Comparison of ENCODE assay signal across 1 cellular context in the genomic region with DNA sequence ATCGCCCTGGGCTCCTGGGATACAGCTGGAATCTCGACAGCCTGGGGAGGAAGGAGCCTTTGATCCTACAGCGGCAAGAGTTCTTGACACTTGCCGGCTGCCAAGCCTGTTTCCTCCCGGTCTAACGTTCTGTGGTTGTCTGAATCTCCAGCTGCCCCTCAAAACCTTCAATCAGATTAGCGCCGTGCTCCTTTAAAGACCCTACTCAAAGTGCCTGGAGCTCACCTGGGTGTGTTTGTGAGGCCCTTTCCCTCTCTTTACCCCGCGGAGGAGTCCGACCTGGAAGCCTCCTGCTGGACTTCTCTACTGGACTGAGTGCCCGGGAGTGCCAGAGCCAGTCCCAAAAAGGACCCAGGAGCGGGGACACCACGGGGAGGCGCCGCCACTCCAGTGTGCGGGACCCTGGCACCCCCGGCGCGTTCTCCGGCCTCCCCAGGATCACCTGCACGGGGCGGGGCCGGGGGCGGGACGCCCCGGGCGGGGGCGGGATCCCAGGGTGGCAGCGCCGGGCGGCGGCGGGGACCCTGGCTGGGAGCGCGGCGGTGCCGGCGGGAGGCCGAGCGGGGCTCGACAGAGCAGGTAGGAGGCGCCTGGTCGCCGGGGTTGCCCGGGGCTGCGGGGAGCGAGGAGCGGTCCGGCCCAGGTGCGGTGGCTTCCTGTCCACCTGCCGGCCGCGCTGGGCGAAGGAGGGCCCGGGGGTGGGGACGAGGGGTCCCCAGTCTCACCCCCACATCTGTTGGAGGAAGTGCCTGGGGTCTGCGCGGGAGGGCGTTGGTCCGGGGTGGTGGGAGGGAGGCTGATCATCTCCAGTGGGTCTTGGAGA.
TF ChIP-seq lines count a peak whose summit lies in the region.

A gene with protein sequence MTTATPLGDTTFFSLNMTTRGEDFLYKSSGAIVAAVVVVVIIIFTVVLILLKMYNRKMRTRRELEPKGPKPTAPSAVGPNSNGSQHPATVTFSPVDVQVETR (plus strand): TSS at position 497 of the 823 bp plus-strand sequence. CDS start 39,344 bp downstream, outside the sequence.

TF ChIP-seq in HepG2, 621 proteins besides CTCF, POLR2A, EP300 and RAD21 (continued from another document and continues in another):
- no peak for TF ChIP-seq THAP7 (CRISPR knock-in tag; IDR thresholded peaks at IDR 0.05)
- TF ChIP-seq, protein P1, sequence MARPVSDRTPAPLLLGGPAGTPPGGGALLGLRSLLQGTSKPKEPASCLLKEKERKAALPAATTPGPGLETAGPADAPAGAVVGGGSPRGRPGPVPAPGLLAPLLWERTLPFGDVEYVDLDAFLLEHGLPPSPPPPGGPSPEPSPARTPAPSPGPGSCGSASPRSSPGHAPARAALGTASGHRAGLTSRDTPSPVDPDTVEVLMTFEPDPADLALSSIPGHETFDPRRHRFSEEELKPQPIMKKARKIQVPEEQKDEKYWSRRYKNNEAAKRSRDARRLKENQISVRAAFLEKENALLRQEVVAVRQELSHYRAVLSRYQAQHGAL (CRISPR knock-in tag; IDR thresholded peaks at IDR 0.05; ENCODE audit: not compliant biosample characterization), result no peak
- TF ChIP-seq ARID3A (IDR thresholded peaks at IDR 0.05; ENCODE audit: low read depth, low read length), result no peak
- no peak for TF ChIP-seq RFX3 (CRISPR knock-in tag; IDR thresholded peaks at IDR 0.05)
- TF ChIP-seq, protein P2, sequence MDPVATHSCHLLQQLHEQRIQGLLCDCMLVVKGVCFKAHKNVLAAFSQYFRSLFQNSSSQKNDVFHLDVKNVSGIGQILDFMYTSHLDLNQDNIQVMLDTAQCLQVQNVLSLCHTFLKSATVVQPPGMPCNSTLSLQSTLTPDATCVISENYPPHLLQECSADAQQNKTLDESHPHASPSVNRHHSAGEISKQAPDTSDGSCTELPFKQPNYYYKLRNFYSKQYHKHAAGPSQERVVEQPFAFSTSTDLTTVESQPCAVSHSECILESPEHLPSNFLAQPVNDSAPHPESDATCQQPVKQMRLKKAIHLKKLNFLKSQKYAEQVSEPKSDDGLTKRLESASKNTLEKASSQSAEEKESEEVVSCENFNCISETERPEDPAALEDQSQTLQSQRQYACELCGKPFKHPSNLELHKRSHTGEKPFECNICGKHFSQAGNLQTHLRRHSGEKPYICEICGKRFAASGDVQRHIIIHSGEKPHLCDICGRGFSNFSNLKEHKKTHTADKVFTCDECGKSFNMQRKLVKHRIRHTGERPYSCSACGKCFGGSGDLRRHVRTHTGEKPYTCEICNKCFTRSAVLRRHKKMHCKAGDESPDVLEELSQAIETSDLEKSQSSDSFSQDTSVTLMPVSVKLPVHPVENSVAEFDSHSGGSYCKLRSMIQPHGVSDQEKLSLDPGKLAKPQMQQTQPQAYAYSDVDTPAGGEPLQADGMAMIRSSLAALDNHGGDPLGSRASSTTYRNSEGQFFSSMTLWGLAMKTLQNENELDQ (CRISPR knock-in tag; IDR thresholded peaks at IDR 0.05; ENCODE audit: borderline replicate concordance), result no peak
- no peak for TF ChIP-seq ZNF780A (CRISPR knock-in tag; IDR thresholded peaks at IDR 0.05)
- peak; percentile 1; the same call in 1 of the 2 replicates for TF ChIP-seq HDAC1 (CRISPR knock-in tag; IDR thresholded peaks at IDR 0.05)
- TF ChIP-seq SCMH1 (CRISPR knock-in tag; IDR thresholded peaks at IDR 0.05; ENCODE audit: borderline replicate concordance), result no peak
- no peak for TF ChIP-seq ATRX (CRISPR knock-in tag; IDR thresholded peaks at IDR 0.05; ENCODE audit: borderline replicate concordance)
- TF ChIP-seq ZNF766 (CRISPR knock-in tag; IDR thresholded peaks at IDR 0.05; ENCODE audit: borderline replicate concordance), result no peak
- no peak for TF ChIP-seq ZNF432 (CRISPR knock-in tag; IDR thresholded peaks at IDR 0.05; ENCODE audit: borderline replicate concordance)
- peak; percentile 20 for TF ChIP-seq XRCC5 (optimal IDR thresholded peaks at IDR 0.05; ENCODE audit: low read length)
- no peak for TF ChIP-seq ZSCAN31 (CRISPR knock-in tag; IDR thresholded peaks at IDR 0.05; ENCODE audit: low read depth)
- no peak for TF ChIP-seq ZNF160 (CRISPR knock-in tag; IDR thresholded peaks at IDR 0.05)
- TF ChIP-seq ZNF33B (CRISPR knock-in tag; IDR thresholded peaks at IDR 0.05), result no peak
- TF ChIP-seq ZNF12 (CRISPR knock-in tag; IDR thresholded peaks at IDR 0.05), result no peak
- no peak for TF ChIP-seq ZNF564 (CRISPR knock-in tag; IDR thresholded peaks at IDR 0.05)
- no peak for TF ChIP-seq TOPORS (CRISPR knock-in tag; IDR thresholded peaks at IDR 0.05)
- TF ChIP-seq, protein P3, sequence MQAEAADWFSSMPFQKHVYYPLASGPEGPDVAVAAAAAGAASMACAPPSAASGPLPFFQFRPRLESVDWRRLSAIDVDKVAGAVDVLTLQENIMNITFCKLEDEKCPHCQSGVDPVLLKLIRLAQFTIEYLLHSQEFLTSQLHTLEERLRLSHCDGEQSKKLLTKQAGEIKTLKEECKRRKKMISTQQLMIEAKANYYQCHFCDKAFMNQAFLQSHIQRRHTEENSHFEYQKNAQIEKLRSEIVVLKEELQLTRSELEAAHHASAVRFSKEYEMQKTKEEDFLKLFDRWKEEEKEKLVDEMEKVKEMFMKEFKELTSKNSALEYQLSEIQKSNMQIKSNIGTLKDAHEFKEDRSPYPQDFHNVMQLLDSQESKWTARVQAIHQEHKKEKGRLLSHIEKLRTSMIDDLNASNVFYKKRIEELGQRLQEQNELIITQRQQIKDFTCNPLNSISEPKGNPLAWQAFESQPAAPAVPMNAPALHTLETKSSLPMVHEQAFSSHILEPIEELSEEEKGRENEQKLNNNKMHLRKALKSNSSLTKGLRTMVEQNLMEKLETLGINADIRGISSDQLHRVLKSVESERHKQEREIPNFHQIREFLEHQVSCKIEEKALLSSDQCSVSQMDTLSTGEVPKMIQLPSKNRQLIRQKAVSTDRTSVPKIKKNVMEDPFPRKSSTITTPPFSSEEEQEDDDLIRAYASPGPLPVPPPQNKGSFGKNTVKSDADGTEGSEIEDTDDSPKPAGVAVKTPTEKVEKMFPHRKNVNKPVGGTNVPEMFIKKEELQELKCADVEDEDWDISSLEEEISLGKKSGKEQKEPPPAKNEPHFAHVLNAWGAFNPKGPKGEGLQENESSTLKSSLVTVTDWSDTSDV (CRISPR knock-in tag; IDR thresholded peaks at IDR 0.05), result no peak
- no peak for TF ChIP-seq THAP11 (CRISPR knock-in tag; IDR thresholded peaks at IDR 0.05)
- no peak for TF ChIP-seq RARA (CRISPR knock-in tag; IDR thresholded peaks at IDR 0.05)
- TF ChIP-seq, protein P4, sequence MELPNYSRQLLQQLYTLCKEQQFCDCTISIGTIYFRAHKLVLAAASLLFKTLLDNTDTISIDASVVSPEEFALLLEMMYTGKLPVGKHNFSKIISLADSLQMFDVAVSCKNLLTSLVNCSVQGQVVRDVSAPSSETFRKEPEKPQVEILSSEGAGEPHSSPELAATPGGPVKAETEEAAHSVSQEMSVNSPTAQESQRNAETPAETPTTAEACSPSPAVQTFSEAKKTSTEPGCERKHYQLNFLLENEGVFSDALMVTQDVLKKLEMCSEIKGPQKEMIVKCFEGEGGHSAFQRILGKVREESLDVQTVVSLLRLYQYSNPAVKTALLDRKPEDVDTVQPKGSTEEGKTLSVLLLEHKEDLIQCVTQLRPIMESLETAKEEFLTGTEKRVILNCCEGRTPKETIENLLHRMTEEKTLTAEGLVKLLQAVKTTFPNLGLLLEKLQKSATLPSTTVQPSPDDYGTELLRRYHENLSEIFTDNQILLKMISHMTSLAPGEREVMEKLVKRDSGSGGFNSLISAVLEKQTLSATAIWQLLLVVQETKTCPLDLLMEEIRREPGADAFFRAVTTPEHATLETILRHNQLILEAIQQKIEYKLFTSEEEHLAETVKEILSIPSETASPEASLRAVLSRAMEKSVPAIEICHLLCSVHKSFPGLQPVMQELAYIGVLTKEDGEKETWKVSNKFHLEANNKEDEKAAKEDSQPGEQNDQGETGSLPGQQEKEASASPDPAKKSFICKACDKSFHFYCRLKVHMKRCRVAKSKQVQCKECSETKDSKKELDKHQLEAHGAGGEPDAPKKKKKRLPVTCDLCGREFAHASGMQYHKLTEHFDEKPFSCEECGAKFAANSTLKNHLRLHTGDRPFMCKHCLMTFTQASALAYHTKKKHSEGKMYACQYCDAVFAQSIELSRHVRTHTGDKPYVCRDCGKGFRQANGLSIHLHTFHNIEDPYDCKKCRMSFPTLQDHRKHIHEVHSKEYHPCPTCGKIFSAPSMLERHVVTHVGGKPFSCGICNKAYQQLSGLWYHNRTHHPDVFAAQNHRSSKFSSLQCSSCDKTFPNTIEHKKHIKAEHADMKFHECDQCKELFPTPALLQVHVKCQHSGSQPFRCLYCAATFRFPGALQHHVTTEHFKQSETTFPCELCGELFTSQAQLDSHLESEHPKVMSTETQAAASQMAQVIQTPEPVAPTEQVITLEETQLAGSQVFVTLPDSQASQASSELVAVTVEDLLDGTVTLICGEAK (IDR thresholded peaks at IDR 0.05), result no peak
- TF ChIP-seq, protein P4 (CRISPR knock-in tag; IDR thresholded peaks at IDR 0.05), result no peak
- no peak for TF ChIP-seq ZKSCAN1 (IDR thresholded peaks at IDR 0.05; ENCODE audit: low read length)
- no peak for TF ChIP-seq CEBPZ (IDR thresholded peaks at IDR 0.05; ENCODE audit: low read length)
- 0 out of 2 replicates have a peak, but pooled peaks have one; percentile 39 for TF ChIP-seq ZBTB39 (CRISPR knock-in tag; IDR thresholded peaks at IDR 0.05)
